20 cellular contexts compared by ENCODE assay signal in genomic region chr9:95966303-95966702, GRCh38.
"Had no signal": no experiment of that assay in that cellular context is flagged by ENCODE, and none has a peak within 500 bp of the region (broad histone marks: within the 10 kb centered on the region; RNA-seq: fewer than 3 reads in every experiment).

No MANE protein-coding gene starts in this region.

- H3K4me1 ChIP-seq: lower lobe of right lung had no signal

- H3K27me3 ChIP-seq: ovary had no signal

- H3K4me3 ChIP-seq: left ventricle myocardium inferior, lower lobe of right lung, ovary, smooth muscle cell, thoracic aorta had no signal

- ATAC-seq: effector memory CD8-positive, alpha-beta T cell; lower lobe of right lung; natural killer cell had no signal

- H3K9me3 ChIP-seq: left ventricle myocardium inferior, lower lobe of right lung, ovary, thoracic aorta had no signal

- DNase-seq: effector memory CD8-positive, alpha-beta T cell; foreskin fibroblast; immature natural killer cell; left ventricle myocardium inferior; lower lobe of right lung; natural killer cell; nucleus accumbens; ovary; right cardiac atrium; stimulated activated CD4-positive, alpha-beta T cell treated with anti-CD3 and anti-CD28 coated beads, Interleukin-2, amount 100 ng/mL, for 48 hours; stimulated activated naive CD4-positive, alpha-beta T cell treated with Interleukin-2 at 50 U/mL for 16 hours; trophoblast cell had no signal

- H3K27ac ChIP-seq: epithelial cell of prostate, left ventricle myocardium inferior, lower lobe of right lung, ovary, thoracic aorta had no signal

- H3K9me3 Mint-ChIP-seq: effector memory CD8-positive, alpha-beta T cell; immature natural killer cell; mesothelial cell of epicardium had no signal

- H3K36me3 ChIP-seq: ovary had no signal

- H3K27ac Mint-ChIP-seq: effector memory CD8-positive, alpha-beta T cell; immature natural killer cell; memory B cell; mesothelial cell of epicardium; natural killer cell; progenitor cell of endocrine pancreas had no signal

- H3K27me3 Mint-ChIP-seq: effector memory CD8-positive, alpha-beta T cell; memory B cell; progenitor cell of endocrine pancreas had no signal

- FAIRE-seq: keratinocyte had no signal

- H3K4me3 Mint-ChIP-seq: effector memory CD8-positive, alpha-beta T cell; immature natural killer cell; memory B cell; mesothelial cell of epicardium; natural killer cell; neural crest cell had no signal

- H3K4me1 Mint-ChIP-seq: memory B cell, mesothelial cell of epicardium had no signal
